20 cellular contexts compared by ENCODE assay signal in genomic region chr5:37737326-37738056, GRCh38.
A peak's percentile ranks its signal among the peaks of the same experiment; 100 is the strongest.
DNase-seq lines count a peak whose midpoint lies in the region; ATAC-seq, FAIRE-seq and TF ChIP-seq lines count a peak whose summit lies in the region.
"Had no signal": no experiment of that assay in that cellular context is flagged by ENCODE, and none has a peak within 500 bp of the region (broad histone marks: within the 10 kb centered on the region; RNA-seq: fewer than 3 reads in every experiment).

No MANE protein-coding gene starts in this region.

- H3K9ac ChIP-seq in GM23248 (0 out of 2 replicates have a peak overlapping the region, but pooled peaks have one; percentile 70), SK-N-MC (ENCODE audit: insufficient read length) (no peak overlapping the region), endothelial cell of umbilical vein (replicated peaks; ENCODE audit: extremely low read depth, insufficient read depth, low read length) (no peak overlapping the region)

- 98 to 99% methylated on average over 4 of the region's 4 CpGs for WGBS in GM23248 (ENCODE audit: low coverage in 1 of 2, low lambda C conversion rate in 2 of 2, missing lambda C conversion rate in 2 of 2), 2 experiments

- POLR2A ChIA-PET in A673 (lab: Charles Lee; ENCODE audit: low non-redundant PET) = interaction anchor here (0.6 kb wide), 1 partner anchor 12 kb away, joined by 3 read pairs; no protein-coding TSS in a partner anchor
- POLR2A ChIA-PET in endothelial cell of umbilical vein (lab: Charles Lee) = no interaction called here

- H3K36me3 ChIP-seq in A673 (ENCODE audit: insufficient read depth, low read length, poor library complexity, severe bottlenecking) (peaks cover 14% of the 10 kb centered on the region), GM23248 (ENCODE audit: low read depth) (no peaks in the 10 kb centered on the region), SK-N-MC (ENCODE audit: insufficient read depth, low read length) (peaks cover 13% of the 10 kb centered on the region), endothelial cell of umbilical vein (ENCODE audit: control insufficient read depth in 2 of 2, extremely low read depth in 1 of 2, insufficient read depth in 2 of 2, low read length in 2 of 2) (peaks cover 0 to 2% of the 10 kb centered on the region in 2 experiments)
- H3K36me3 ChIP-seq: lower lobe of right lung, neutrophil had no signal

- H3K9me3 ChIP-seq in A673 (ENCODE audit: low read depth, low read length, poor library complexity, severe bottlenecking) (no peaks in the 10 kb centered on the region), GM23248 (ENCODE audit: low read depth) (no peaks in the 10 kb centered on the region), SK-N-MC (ENCODE audit: low read depth, low read length) (no peaks in the 10 kb centered on the region), endothelial cell of umbilical vein (replicated peaks; ENCODE audit: control insufficient read depth, insufficient read depth, low read length) (no peaks in the 10 kb centered on the region)
- H3K9me3 ChIP-seq: lower lobe of right lung, neutrophil had no signal

- H3K4me3 ChIP-seq in A673 (ENCODE audit: low read depth, low read length, poor library complexity, severe bottlenecking) (no peak overlapping the region), GM23248 (no peak overlapping the region), SK-N-MC (no peak overlapping the region), endothelial cell of umbilical vein (replicated peaks in 1 of 3; ENCODE audit: insufficient read depth in 1 of 3, low read depth in 1 of 3, low read length in 3 of 3) (no peak overlapping the region)
- H3K4me3 ChIP-seq: lower lobe of right lung, skin epidermis had no signal

- H2AFZ ChIP-seq in GM23248 (no peak overlapping the region), endothelial cell of umbilical vein (ENCODE audit: low read depth, low read length) (no peak overlapping the region)

- FAIRE-seq in endothelial cell of umbilical vein (lab: Jason Lieb, UNC) = no peak

- BruUV-seq in A673 (replicated peaks; lab: Mats Ljungman, UMichigan) = no TSS peak
- BruUV-seq in endothelial cell of umbilical vein (replicated peaks; lab: Mats Ljungman, UMichigan) = no TSS peak

- in situ Hi-C loops in GM23248 (cut with MboI) = loop anchor here (25.0 kb wide), 1 partner anchor 450 kb away; no protein-coding TSS in a partner anchor

- H3K9me2 ChIP-seq in GM23248 (ENCODE audit: insufficient read depth) = no peaks in the 10 kb centered on the region

- H3K4me1 ChIP-seq in A673 (ENCODE audit: insufficient read depth, low read length, poor library complexity, severe bottlenecking) (peaks cover 48% of the 10 kb centered on the region), GM23248 (ENCODE audit: insufficient read depth) (peaks cover 67% of the 10 kb centered on the region), endothelial cell of umbilical vein (ENCODE audit: control insufficient read depth, extremely low read depth, insufficient read depth, low read length) (peaks cover 19% of the 10 kb centered on the region)

- dilution Hi-C loops in endothelial cell of umbilical vein (cut with MboI; ENCODE audit: extremely low pct_ligation_motif_present, low sequenced_read_pairs) = no loop called here

- CTCF ChIA-PET in A673 (lab: Charles Lee) (interaction anchor here (0.7 kb wide), 1 partner anchor 303 kb away, joined by 5 read pairs; no protein-coding TSS in a partner anchor), endothelial cell of umbilical vein (lab: Charles Lee) (interaction anchor here (0.9 to 6.1 kb wide), 12 partner anchors 14 to 325 kb away, joined by 3 to 59 read pairs (median 4); no protein-coding TSS in a partner anchor)

- no peaks in the 10 kb centered on the region for H3K27me3 ChIP-seq in A673 (replicated peaks; ENCODE audit: insufficient read depth, low read depth, low read length, poor library complexity)
- no peaks in the 10 kb centered on the region for H3K27me3 ChIP-seq in GM23248 (replicated peaks; ENCODE audit: insufficient read depth)
- H3K27me3 ChIP-seq in endothelial cell of umbilical vein (ENCODE audit: control insufficient read depth in 2 of 2, insufficient read depth in 2 of 2, low read length in 2 of 2) = no peaks in the 10 kb centered on the region
- H3K27me3 ChIP-seq: neutrophil had no signal

- H3K9me1 ChIP-seq in endothelial cell of umbilical vein (replicated peaks; ENCODE audit: control insufficient read depth, extremely low read depth, insufficient read depth, low read length) = no peaks in the 10 kb centered on the region

- TF ChIP-seq POLR2A in endothelial cell of umbilical vein (IDR thresholded peaks at IDR 0.05; ENCODE audit: low read depth, low read length) = no peak

- H3K79me2 ChIP-seq in GM23248 (ENCODE audit: insufficient read depth) (no peaks in the 10 kb centered on the region), endothelial cell of umbilical vein (ENCODE audit: control insufficient read depth, insufficient read depth, low read length) (no peaks in the 10 kb centered on the region)

- H3K27ac ChIP-seq in A673 (ENCODE audit: low read depth, low read length, poor library complexity, severe bottlenecking) (peak overlapping the region; percentile 6), GM23248 (peak overlapping the region; percentile 91), SK-N-MC (peak overlapping the region; percentile 59; the same call in 1 of the 2 replicates), endothelial cell of umbilical vein (ENCODE audit: insufficient read depth, low read depth, low read length) (no peak overlapping the region)
- H3K27ac ChIP-seq: lower lobe of right lung, neutrophil had no signal

- no peak for DNase-seq in A673 (ENCODE audit: low spot score)
- DNase-seq in GM23248 = no peak
- DNase-seq in SK-N-MC (ENCODE audit: low read depth, low spot score) = no peak
- DNase-seq in endothelial cell of umbilical vein (ENCODE audit: low read depth, low spot score) = peak; percentile 72
- DNase-seq in NCI-H526 (lab: John Stamatoyannopoulos, UW) = no peak
- no peak for DNase-seq in HuH-7 (ENCODE audit: low spot score)
- no peak for DNase-seq in activated CD4-positive, alpha-beta T cell treated with anti-CD3 and anti-CD28 coated beads, Interleukin-2, amount 50 U/mL, for 4 hours
- DNase-seq: activated CD4-positive, alpha-beta T cell treated with anti-CD3 and anti-CD28 coated beads for 1 hour; DMS153; GF-D8; kidney; lower lobe of right lung; NCI-H1048; NCI-H1930; NCI-H345; stimulated activated CD4-positive, alpha-beta T cell treated with anti-CD3 and anti-CD28 coated beads, Interleukin-2, amount 100 ng/mL, for 24 hours; stimulated activated naive CD4-positive, alpha-beta T cell had no signal

- H4K20me1 ChIP-seq in GM23248 (ENCODE audit: insufficient read depth) = no peaks in the 10 kb centered on the region
- no peaks in the 10 kb centered on the region for H4K20me1 ChIP-seq in endothelial cell of umbilical vein (replicated peaks; ENCODE audit: control insufficient read depth, extremely low read depth, insufficient read depth, low read length)

- H3K4me2 ChIP-seq in GM23248 (ENCODE audit: unreplicated experiment) (peak overlapping the region; percentile 78), endothelial cell of umbilical vein (ENCODE audit: insufficient read depth, low read length) (peak overlapping the region; percentile 35)

- peaks cover 57% of the 10 kb centered on the region for H3F3A ChIP-seq in GM23248 (ENCODE audit: insufficient read depth)

- ATAC-seq in GM19452 (IDR thresholded peaks at IDR 0.05; ENCODE audit: unreplicated experiment) = no peak

- TF ChIP-seq CTCF in A673 (conservative IDR thresholded peaks at IDR 0.05; ENCODE audit: low read depth, low read length) (no peak), endothelial cell of umbilical vein (IDR thresholded peaks at IDR 0.05; ENCODE audit: extremely low read depth in 1 of 2, insufficient read depth in 1 of 2, low read depth in 1 of 2, low read length in 2 of 2) (no peak)

- intact Hi-C loops in A673 (cut with micrococcal nuclease; ENCODE audit: unreplicated experiment) (no loop called here), endothelial cell of umbilical vein (cut with micrococcal nuclease) (loop anchor here (1.0 kb wide), 3 partner anchors 16 to 184 kb away; no protein-coding TSS in a partner anchor)

TF ChIP-seq in endothelial cell of umbilical vein, 7 proteins besides CTCF, POLR2A, EP300 and RAD21:
- TF ChIP-seq MAX (IDR thresholded peaks at IDR 0.05; ENCODE audit: insufficient read depth, insufficient read length) = no peak
- TF ChIP-seq JUN (IDR thresholded peaks at IDR 0.05; ENCODE audit: borderline replicate concordance, insufficient read depth, insufficient read length, low read depth) = no peak
- TF ChIP-seq EZH2 (IDR thresholded peaks at IDR 0.05; ENCODE audit: borderline replicate concordance, low read depth, low read length, severe bottlenecking) = no peak
- no peak for TF ChIP-seq MYC (IDR thresholded peaks at IDR 0.05; ENCODE audit: low read depth, low read length)
- TF ChIP-seq FOS (IDR thresholded peaks at IDR 0.05; ENCODE audit: borderline replicate concordance, insufficient read depth, low read length) = no peak
- no peak for TF ChIP-seq GATA2 (IDR thresholded peaks at IDR 0.05; ENCODE audit: insufficient read depth, insufficient read length, low read depth, low read length)
TF ChIP-seq in endothelial cell of umbilical vein: peak in this region for 0.
